Comparison of ENCODE assay signal across 8 cellular contexts in the genomic region with DNA sequence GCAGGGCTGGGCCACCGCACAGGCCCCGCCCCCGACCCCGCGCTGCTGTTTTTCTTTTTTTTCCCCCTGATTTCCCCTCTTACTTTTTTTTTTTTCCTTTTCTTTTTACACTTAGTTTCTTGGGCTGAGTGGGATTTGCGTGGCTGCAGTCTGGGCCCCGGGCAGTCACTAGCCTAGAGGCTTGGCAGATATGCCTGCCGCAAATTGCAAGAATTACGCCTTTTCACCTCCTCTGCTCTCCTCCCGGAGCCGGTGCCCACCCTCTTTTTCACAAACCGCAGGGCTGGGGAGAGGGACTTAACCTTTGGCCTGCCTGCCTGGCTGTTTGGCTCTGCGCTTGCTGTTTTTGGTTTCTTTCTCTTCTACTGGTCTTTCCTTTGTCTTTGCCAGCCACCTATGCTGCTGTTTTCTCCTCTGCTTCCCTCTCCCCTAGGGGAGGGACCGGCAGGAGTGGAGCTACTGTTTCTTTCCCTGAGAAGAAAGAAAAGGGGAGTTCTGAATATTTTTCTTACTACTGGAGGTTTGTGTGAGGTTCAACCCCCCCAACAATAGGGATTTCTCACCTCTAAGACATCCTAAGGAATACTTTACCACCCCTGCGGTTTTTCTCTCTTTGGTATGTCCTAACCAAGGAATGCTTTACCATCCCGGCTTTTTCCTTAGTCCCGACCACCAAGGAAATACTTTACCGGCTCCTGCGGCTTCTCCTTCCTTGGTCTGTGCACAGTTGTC. TPM values are rescaled to one million over a fixed set of nuclear protein-coding genes. Genes with fewer than 3 reads are reported as not detected.
DNase-seq lines count a peak whose midpoint lies in the region; ATAC-seq, FAIRE-seq and TF ChIP-seq lines count a peak whose summit lies in the region.

No MANE protein-coding gene starts in this region.

- peak overlapping the region; percentile 75 to 88 for H3K27ac ChIP-seq in mucosa of rectum (ENCODE audit: low read depth in 2 of 2, low read length in 2 of 2)
- H3K27ac ChIP-seq in vagina = peak overlapping the region; percentile 79

- ATAC-seq in GM18517 (IDR thresholded peaks at IDR 0.05; ENCODE audit: unreplicated experiment) (no peak), HG02759 (IDR thresholded peaks at IDR 0.05; ENCODE audit: unreplicated experiment) (no peak)

- H3K4me1 ChIP-seq in mucosa of rectum (ENCODE audit: control insufficient read depth in 2 of 2, insufficient read depth in 2 of 2, low read length in 2 of 2) = peaks cover 12 to 22% of the 10 kb centered on the region in 2 donors
- H3K4me1 ChIP-seq in vagina = peaks cover 32% of the 10 kb centered on the region

- peak; percentile 12 for DNase-seq in GDM1 (lab: John Stamatoyannopoulos, UW)
- peak; percentile 87 for DNase-seq in RCC 7860 (ENCODE audit: low spot score)
- DNase-seq in epithelial cell of esophagus (ENCODE audit: low read depth) = peak; percentile 67
- no peak for DNase-seq in vagina (ENCODE audit: extremely low spot score in 2 of 2)
- no peak for DNase-seq in pons (ENCODE audit: low spot score)

- FAIRE-seq in RCC 7860 (lab: Jason Lieb, UNC) = peak; percentile 94

- H3K4me3 ChIP-seq in epithelial cell of esophagus (ENCODE audit: low read length) (peak overlapping the region; percentile 66), mucosa of rectum (ENCODE audit: low read length in 2 of 2) (peak overlapping the region; percentile 56 to 83), vagina (peak overlapping the region; percentile 53 to 54)

- no peaks in the 10 kb centered on the region for H3K9me3 ChIP-seq in mucosa of rectum (ENCODE audit: control insufficient read depth in 2 of 2, low read length in 2 of 2)
- H3K9me3 ChIP-seq in vagina = no peaks in the 10 kb centered on the region

- H3K27me3 ChIP-seq in mucosa of rectum (ENCODE audit: control insufficient read depth in 2 of 2, insufficient read depth in 2 of 2, low read length in 2 of 2) = no peaks in the 10 kb centered on the region
- H3K27me3 ChIP-seq in vagina = no peaks in the 10 kb centered on the region

- no peak for TF ChIP-seq CTCF in epithelial cell of esophagus (IDR thresholded peaks at IDR 0.05; ENCODE audit: insufficient read depth, low read depth, low read length, missing control alignments)
- no peak for TF ChIP-seq CTCF in vagina (IDR thresholded peaks at IDR 0.05)

- H3K36me3 ChIP-seq in mucosa of rectum (ENCODE audit: control insufficient read depth in 2 of 2, insufficient read depth in 2 of 2, low read length in 2 of 2) (peaks cover 11 to 12% of the 10 kb centered on the region in 2 donors), vagina (peaks cover 0 to 9% of the 10 kb centered on the region in 2 donors)

- intact Hi-C loops in vagina (cut with DNase I) = no loop called here

- TF ChIP-seq POLR2A in vagina (IDR thresholded peaks at IDR 0.05) = no peak

- H3K9ac ChIP-seq in mucosa of rectum (ENCODE audit: low read depth in 1 of 2, low read length in 2 of 2) = peak overlapping the region; percentile 65 to 77

RNA-seq across cellular contexts. Expression of gene ZNF552, which starts 11.0 kb away (rescaled TPM):
- total RNA-seq in vagina = 24.1 TPM

RNA-seq across cellular contexts. Expression of gene ZNF587B, which starts 26.3 kb away (rescaled TPM):
- 17.9 TPM for total RNA-seq in vagina

RNA-seq across cellular contexts. Expression of gene ZNF586, which starts 34.3 kb away (rescaled TPM):
- 24.3 TPM for total RNA-seq in vagina

RNA-seq across cellular contexts. Expression of gene ZNF587, which starts 45.9 kb away (rescaled TPM):
- 17.7 TPM for total RNA-seq in vagina

RNA-seq across cellular contexts. Expression of gene ZNF776, which starts 57.1 kb away (rescaled TPM):
- total RNA-seq in vagina = 6.9 TPM

Comparison
In these comparisons a context has a peak if more than half of its experiments do, and no peak if none do; other contexts are left out.
1. DNase-seq: peak in GDM1 (single experiment), RCC 7860 (single experiment) and epithelial cell of esophagus (single experiment); none in vagina (0 of 2) and pons (single experiment).
2. Peak in every context shown above with its lines, with median percentiles within 50 percentile points of each other: H3K4me3 ChIP-seq.